In genomic region chr7:131189488-131189887, GRCh38 we compare ENCODE assay signal across 1 cellular context.
TF ChIP-seq lines count a peak whose summit lies in the region.

No MANE protein-coding gene starts in this region.

TF ChIP-seq in H1, 55 proteins besides CTCF, POLR2A, EP300 and RAD21 (continued from another document):
- TF ChIP-seq HDAC2 (IDR thresholded peaks at IDR 0.05; ENCODE audit: borderline replicate concordance in 1 of 2, low read depth in 2 of 2, low read length in 2 of 2) (no peak), RXRA (IDR thresholded peaks at IDR 0.05; ENCODE audit: insufficient read depth, low read depth, low read length) (no peak), TBP (IDR thresholded peaks at IDR 0.05; ENCODE audit: low read depth, low read length) (no peak), MAFK (IDR thresholded peaks at IDR 0.05; ENCODE audit: low read depth, low read length) (no peak), CEBPB (IDR thresholded peaks at IDR 0.05; ENCODE audit: low read depth, low read length) (no peak), KDM4A (IDR thresholded peaks at IDR 0.05; ENCODE audit: low read depth, low read length, severe bottlenecking) (no peak), EGR1 (IDR thresholded peaks at IDR 0.05; ENCODE audit: borderline replicate concordance, low read depth, low read length) (no peak), RFX5 (IDR thresholded peaks at IDR 0.05; ENCODE audit: borderline replicate concordance, low read depth, low read length) (no peak)
